Comparison of ENCODE assay signal across 8 cellular contexts in the genomic region with DNA sequence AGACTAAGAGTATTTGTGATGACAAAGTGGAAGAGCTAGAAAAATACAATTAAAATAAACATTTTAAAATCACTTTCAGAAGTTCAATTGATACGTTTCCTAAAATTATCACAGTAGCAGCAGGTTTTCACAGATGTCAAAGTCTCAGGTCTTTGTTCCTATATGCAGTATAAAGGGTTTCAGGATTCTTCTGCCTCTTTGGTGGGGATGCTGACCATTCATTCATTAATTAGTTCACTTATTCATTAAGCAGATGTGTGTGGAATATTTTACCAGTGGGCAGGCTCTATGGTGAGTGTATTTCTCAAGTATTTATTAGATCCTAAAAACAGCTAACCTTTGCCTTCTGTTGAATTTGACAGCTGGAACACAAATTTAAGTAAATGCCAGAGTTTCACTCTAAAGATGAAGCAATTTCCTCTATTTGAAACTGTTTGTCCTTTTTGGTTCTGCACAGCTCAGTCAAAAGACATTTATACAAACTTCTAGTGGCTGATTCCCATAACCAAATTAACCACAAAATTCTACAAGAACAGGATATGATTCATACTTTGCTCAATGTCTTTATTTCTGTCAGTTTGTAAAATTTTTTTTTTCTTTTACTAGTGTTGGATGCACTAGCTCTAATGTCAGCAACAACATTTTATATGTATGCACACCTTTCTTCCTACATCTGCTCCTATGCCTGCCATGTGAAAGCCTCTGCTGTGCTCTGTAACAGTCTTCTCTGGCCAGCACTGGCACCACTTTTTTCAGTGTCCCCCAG.
DNase-seq lines count a peak whose midpoint lies in the region; ATAC-seq and TF ChIP-seq lines count a peak whose summit lies in the region.

No MANE protein-coding gene starts in this region.

- H3K4me1 Mint-ChIP-seq in activated T-cell treated with anti-CD3 and anti-CD28 coated beads, Interleukin-2, amount 50 U/mL, for 4 hours (ENCODE audit: low read depth): peaks cover 3% of the 10 kb centered on the region

- no peaks in the 10 kb centered on the region for H3K36me3 Mint-ChIP-seq in activated T-cell treated with anti-CD3 and anti-CD28 coated beads, Interleukin-2, amount 50 U/mL, for 4 hours (ENCODE audit: insufficient read depth)

- no peaks in the 10 kb centered on the region for H3K36me3 ChIP-seq in ascending aorta

- no peak overlapping the region for H3K4me3 ChIP-seq in ascending aorta

- intact Hi-C loops in ascending aorta (cut with DNase I): loop anchor here (5.0 kb wide), 2 partner anchors 59 to 336 kb away; no protein-coding TSS in a partner anchor

- DNase-seq in GM04503 (ENCODE audit: low read depth) (peak; percentile 87), KBM-7 (peak; percentile 81), ascending aorta (ENCODE audit: low spot score in 2 of 2) (no peak), omental fat pad (ENCODE audit: low spot score) (no peak), middle frontal gyrus (ENCODE audit: extremely low spot score, low spot score) (no peak), substantia nigra (lab: John Stamatoyannopoulos, UW) (no peak), HuH-7 (ENCODE audit: low spot score) (no peak)
- DNase-seq in activated T-cell treated with anti-CD3 and anti-CD28 coated beads, Interleukin-2, amount 50 U/mL, for 4 hours: no peak

- H3K4me1 ChIP-seq in ascending aorta: peaks cover 3 to 12% of the 10 kb centered on the region in 2 donors

- peak; percentile 88 for ATAC-seq in omental fat pad (ENCODE audit: low FRiP score)
- ATAC-seq in activated T-cell treated with anti-CD3 and anti-CD28 coated beads, Interleukin-2, amount 50 U/mL, for 4 hours: no peak

- no peaks in the 10 kb centered on the region for H3K9me3 Mint-ChIP-seq in activated T-cell treated with anti-CD3 and anti-CD28 coated beads, Interleukin-2, amount 50 U/mL, for 4 hours

- no peaks in the 10 kb centered on the region for H3K27me3 Mint-ChIP-seq in activated T-cell treated with anti-CD3 and anti-CD28 coated beads, Interleukin-2, amount 50 U/mL, for 4 hours (ENCODE audit: low read depth)

- no peaks in the 10 kb centered on the region for H3K27me3 ChIP-seq in ascending aorta

- no peak overlapping the region for H3K4me3 Mint-ChIP-seq in activated T-cell treated with anti-CD3 and anti-CD28 coated beads, Interleukin-2, amount 50 U/mL, for 4 hours

- in situ Hi-C loops in KBM-7 (cut with MboI; ENCODE audit: low pct_unique_long_range_greater_than_20kb, low sequenced_read_pairs): no loop called here

- TF ChIP-seq CTCF in ascending aorta (IDR thresholded peaks at IDR 0.05) (no peak), omental fat pad (IDR thresholded peaks at IDR 0.05) (no peak)

- H3K27ac ChIP-seq in ascending aorta: peak overlapping the region; percentile 68 to 82
- H3K27ac ChIP-seq in substantia nigra (ENCODE audit: low read depth, low read length, poor library complexity, severe bottlenecking): no peak overlapping the region

- H3K9me3 ChIP-seq in ascending aorta: no peaks in the 10 kb centered on the region

Comparison
In these comparisons a context has a peak if more than half of its experiments do, and no peak if none do; other contexts are left out.
1. DNase-seq: peak in GM04503 (single experiment) and KBM-7 (single experiment); none in ascending aorta (0 of 2), omental fat pad (single experiment), middle frontal gyrus (single experiment), substantia nigra (0 of 49), activated T-cell treated with anti-CD3 and anti-CD28 coated beads, Interleukin-2, amount 50 U/mL, for 4 hours (single experiment) and HuH-7 (single experiment).